Comparison of ENCODE assay signal across 10 cellular contexts in the genomic region with DNA sequence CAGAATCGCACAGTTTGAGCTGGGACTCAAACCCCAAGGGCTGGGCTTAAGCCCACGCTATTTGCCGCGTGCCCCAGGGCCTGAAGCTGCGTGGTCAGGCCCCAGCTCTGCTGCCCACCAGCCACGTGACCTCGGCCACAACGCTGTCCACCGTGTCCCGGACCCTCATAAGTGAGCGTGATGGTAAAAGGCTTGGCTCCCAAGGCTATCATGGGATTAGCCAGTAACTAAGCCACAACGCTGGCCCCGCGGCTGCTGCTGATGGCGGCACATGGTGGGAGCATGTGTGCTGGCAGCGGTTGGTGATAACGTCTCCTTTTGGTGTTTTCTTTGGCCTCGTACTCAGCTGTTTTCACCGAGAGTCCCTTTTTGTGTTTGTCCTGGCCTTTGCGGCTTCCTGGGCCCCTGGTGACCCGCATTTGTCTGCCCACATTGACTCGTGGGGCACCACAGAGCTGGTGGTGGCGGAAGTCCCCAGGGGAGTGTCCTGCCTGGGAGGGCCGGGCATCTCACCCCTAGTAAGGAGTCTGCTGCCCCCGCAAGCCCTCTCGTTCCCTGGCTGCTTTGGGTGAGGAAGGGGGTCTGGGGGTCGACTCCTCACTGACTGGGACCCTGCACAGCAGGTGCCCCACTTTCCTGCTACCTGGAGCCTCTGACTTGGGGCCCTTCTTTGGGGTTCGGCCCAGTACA. TPM values are rescaled to one million over a fixed set of nuclear protein-coding genes. Genes with fewer than 3 reads are reported as not detected.
"Had no signal": no experiment of that assay in that cellular context is flagged by ENCODE, and none has a peak within 500 bp of the region (broad histone marks: within the 10 kb centered on the region; RNA-seq: fewer than 3 reads in every experiment).

No MANE protein-coding gene starts in this region.

- H3K4me3 ChIP-seq: GM23338 had no signal

- H3K4me3 Mint-ChIP-seq: GM23338, H9 had no signal

- DNase-seq: H9, HCEC 1CT, KBM-7 had no signal

- H3K27ac Mint-ChIP-seq: GM23338 had no signal

- FAIRE-seq: H1, H54, HepG2 had no signal

- H3K4me2 ChIP-seq: GM23338, KMS-11 had no signal

- ATAC-seq: GM23338, HepG2 had no signal

- H3K27ac ChIP-seq: HL-60, KMS-11 had no signal

- H2AFZ ChIP-seq: GM23338 had no signal

- H3K9ac ChIP-seq: KMS-11 had no signal

RNA-seq across cellular contexts. Expression of gene PRKCZ, which starts 29.3 kb away (rescaled TPM):
- total RNA-seq: HT1080 had no signal
